ENCODE assay signal across 8 cellular contexts in the genomic region with DNA sequence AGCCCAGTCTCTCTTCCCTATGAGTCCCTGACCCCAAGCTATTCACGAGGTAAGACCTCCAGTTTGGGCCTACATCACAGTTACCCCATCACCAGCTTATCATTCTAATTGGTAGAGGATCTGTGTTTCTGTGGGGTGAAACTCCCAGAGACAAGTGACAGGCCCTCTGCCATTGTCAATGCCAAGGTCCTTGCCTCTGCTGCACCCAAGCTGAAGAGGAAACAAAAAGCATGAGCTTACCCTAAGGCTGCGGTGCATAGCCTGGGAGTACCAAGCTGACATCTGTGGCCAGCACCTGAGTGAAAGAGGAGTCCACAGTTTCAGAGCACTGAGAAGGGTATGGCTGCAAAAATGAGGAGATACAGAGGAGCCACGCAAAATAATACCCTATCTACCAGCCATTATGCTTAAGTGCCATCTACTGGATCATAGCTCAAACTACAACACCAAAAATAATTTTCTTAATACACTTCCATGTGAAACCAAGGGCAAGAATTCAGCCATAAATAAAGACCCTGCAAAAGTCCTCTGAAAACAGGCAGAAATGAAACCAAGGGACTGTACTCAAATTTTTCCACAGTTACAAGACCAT.
DNase-seq lines count a peak whose midpoint lies in the region; ATAC-seq, FAIRE-seq and TF ChIP-seq lines count a peak whose summit lies in the region.

No MANE protein-coding gene starts in this region.

- H3K36me3 Mint-ChIP-seq in naive thymus-derived CD8-positive, alpha-beta T cell: peaks cover 0 to 6% (median 0%) of the 10 kb centered on the region in 3 donors
- no peaks in the 10 kb centered on the region for H3K36me3 Mint-ChIP-seq in stimulated activated effector memory CD8-positive, alpha-beta T cell treated with anti-CD3 and anti-CD28 coated beads, Interleukin-12 subunit alpha, Interleukin-12 subunit beta, amount 100 ng/mL, for 72 hours

- ATAC-seq in HG02642 (IDR thresholded peaks at IDR 0.05; ENCODE audit: poor library complexity, unreplicated experiment): peak; percentile 63
- ATAC-seq in naive thymus-derived CD8-positive, alpha-beta T cell: no peak
- ATAC-seq in stimulated activated effector memory CD8-positive, alpha-beta T cell treated with anti-CD3 and anti-CD28 coated beads, Interleukin-12 subunit alpha, Interleukin-12 subunit beta, amount 100 ng/mL, for 72 hours: no peak
- ATAC-seq in GM21447 (IDR thresholded peaks at IDR 0.05; ENCODE audit: unreplicated experiment): no peak

- H3K27me3 ChIP-seq in right atrium auricular region: no peaks in the 10 kb centered on the region

- H3K4me3 Mint-ChIP-seq in naive thymus-derived CD8-positive, alpha-beta T cell: no peak overlapping the region
- H3K4me3 Mint-ChIP-seq in stimulated activated effector memory CD8-positive, alpha-beta T cell treated with anti-CD3 and anti-CD28 coated beads, Interleukin-12 subunit alpha, Interleukin-12 subunit beta, amount 100 ng/mL, for 72 hours: no peak overlapping the region

- H3K9me3 Mint-ChIP-seq in naive thymus-derived CD8-positive, alpha-beta T cell: peaks cover 13 to 58% (median 33%) of the 10 kb centered on the region in 9 donors
- peaks cover 37% of the 10 kb centered on the region for H3K9me3 Mint-ChIP-seq in stimulated activated effector memory CD8-positive, alpha-beta T cell treated with anti-CD3 and anti-CD28 coated beads, Interleukin-12 subunit alpha, Interleukin-12 subunit beta, amount 100 ng/mL, for 72 hours

- no peaks in the 10 kb centered on the region for H3K36me3 ChIP-seq in right atrium auricular region

- no peaks in the 10 kb centered on the region for H3K4me1 ChIP-seq in right atrium auricular region

- H3K27me3 Mint-ChIP-seq in naive thymus-derived CD8-positive, alpha-beta T cell: no peaks in the 10 kb centered on the region

- no peaks in the 10 kb centered on the region for H3K4me1 Mint-ChIP-seq in naive thymus-derived CD8-positive, alpha-beta T cell
- no peaks in the 10 kb centered on the region for H3K4me1 Mint-ChIP-seq in stimulated activated effector memory CD8-positive, alpha-beta T cell treated with anti-CD3 and anti-CD28 coated beads, Interleukin-12 subunit alpha, Interleukin-12 subunit beta, amount 100 ng/mL, for 72 hours

- no peak overlapping the region for H3K27ac Mint-ChIP-seq in naive thymus-derived CD8-positive, alpha-beta T cell
- H3K27ac Mint-ChIP-seq in stimulated activated effector memory CD8-positive, alpha-beta T cell treated with anti-CD3 and anti-CD28 coated beads, Interleukin-12 subunit alpha, Interleukin-12 subunit beta, amount 100 ng/mL, for 72 hours: no peak overlapping the region

- DNase-seq in D721Med (ENCODE audit: insufficient read length, low spot score) (no peak), NCI-H82 (lab: John Stamatoyannopoulos, UW) (peak; percentile 56), right atrium auricular region (ENCODE audit: low spot score) (no peak)
- no peak for DNase-seq in naive thymus-derived CD8-positive, alpha-beta T cell
- DNase-seq in stimulated activated CD4-positive, alpha-beta T cell treated with anti-CD3 and anti-CD28 coated beads, Interleukin-15, amount 100 ng/mL, for 24 hours: no peak
- no peak for DNase-seq in stimulated activated effector memory CD8-positive, alpha-beta T cell treated with anti-CD3 and anti-CD28 coated beads, Interleukin-12 subunit alpha, Interleukin-12 subunit beta, amount 100 ng/mL, for 72 hours (ENCODE audit: low spot score in 2 of 2)

- peak; percentile 52 for TF ChIP-seq CTCF in D721Med (IDR thresholded peaks at IDR 0.05; ENCODE audit: insufficient read depth, missing control alignments)
- peak; percentile 31 to 61 for TF ChIP-seq CTCF in right atrium auricular region (IDR thresholded peaks at IDR 0.05)

- FAIRE-seq in D721Med (lab: Jason Lieb, UNC): no peak

- H3K9me3 ChIP-seq in right atrium auricular region: peaks cover 0 to under 1% of the 10 kb centered on the region in 2 donors

- no peak overlapping the region for H3K4me3 ChIP-seq in right atrium auricular region

- no peak overlapping the region for H3K27ac ChIP-seq in right atrium auricular region

- POLR2A ChIA-PET in naive thymus-derived CD8-positive, alpha-beta T cell (lab: Charles Lee): no interaction called here
